23 cellular contexts compared by ENCODE assay signal in genomic region chr12:90010089-90010488, GRCh38.
A peak's percentile ranks its signal among the peaks of the same experiment; 100 is the strongest.
DNase-seq lines count a peak whose midpoint lies in the region; ATAC-seq, FAIRE-seq and TF ChIP-seq lines count a peak whose summit lies in the region.
"Had no signal": no experiment of that assay in that cellular context is flagged by ENCODE, and none has a peak within 500 bp of the region (broad histone marks: within the 10 kb centered on the region; RNA-seq: fewer than 3 reads in every experiment).

No MANE protein-coding gene starts in this region.

- no peaks in the 10 kb centered on the region for H3K36me3 ChIP-seq in BJ (ENCODE audit: control insufficient read depth, insufficient read depth, low read length)
- no peaks in the 10 kb centered on the region for H3K36me3 ChIP-seq in HEK293 (ENCODE audit: control insufficient read depth in 2 of 2, insufficient read depth in 1 of 2, low read length in 2 of 2)
- H3K36me3 ChIP-seq: BE2C, cardiac muscle cell, transverse colon had no signal

- no peaks in the 10 kb centered on the region for H3K27me3 ChIP-seq in BJ (ENCODE audit: control insufficient read depth, insufficient read depth, low read length)
- H3K27me3 ChIP-seq: BE2C, cardiac muscle cell, transverse colon had no signal

- in situ Hi-C loops in astrocyte of the cerebellum (cut with HindIII; ENCODE audit: low sequenced_read_pairs) = no loop called here

- FAIRE-seq in H54 (lab: Jason Lieb, UNC) = no peak
- FAIRE-seq: endometrium, GM12878, GM19239, kidney had no signal

- POLR2A ChIA-PET in BJ (lab: Charles Lee) = no interaction called here
- POLR2A ChIA-PET in HEK293 (lab: Yijun Ruan, JAX) = no interaction called here

- H3K9me3 ChIP-seq in HEK293 (ENCODE audit: control insufficient read depth, insufficient read depth, low read depth, low read length) = no peaks in the 10 kb centered on the region
- H3K9me3 ChIP-seq: BE2C, transverse colon had no signal

- CTCF ChIA-PET in BJ (lab: Yijun Ruan, JAX) = interaction anchor here (0.6 to 1.2 kb wide), 5 partner anchors 9 to 886 kb away, joined by 3 to 5 read pairs (median 3); no protein-coding TSS in a partner anchor
- CTCF ChIA-PET in HEK293 (lab: Yijun Ruan, JAX) = interaction anchor here (0.5 to 1.3 kb wide), 6 partner anchors 10 to 1293 kb away, joined by 3 to 5 read pairs (median 3); no protein-coding TSS in a partner anchor

- no peak overlapping the region for H3K27ac ChIP-seq in HEK293 (ENCODE audit: extremely low read depth, low read depth, low read length)
- H3K27ac ChIP-seq: cardiac muscle cell, transverse colon had no signal

- no peak for TF ChIP-seq POLR2A in H54 (IDR thresholded peaks at IDR 0.05; ENCODE audit: low read depth, low read length)

- ATAC-seq in GM18520 (IDR thresholded peaks at IDR 0.05; ENCODE audit: unreplicated experiment) = no peak
- ATAC-seq: GM12878 had no signal

- no peaks in the 10 kb centered on the region for H3K4me1 ChIP-seq in HEK293 (ENCODE audit: control insufficient read depth, insufficient read depth, low read length)
- H3K4me1 ChIP-seq: transverse colon had no signal

- DNase-seq in BJ (ENCODE audit: low read depth) (no peak), astrocyte of the cerebellum (ENCODE audit: low read depth) (peak; percentile 8), kidney glomerular epithelial cell (lab: John Stamatoyannopoulos, UW) (peak; percentile 6), H54 (ENCODE audit: insufficient read length, low spot score) (no peak), AG08395 (ENCODE audit: low spot score) (no peak), NCI-H526 treated with DMSO at 0.1 percent for 48 hours (lab: John Stamatoyannopoulos, UW) (no peak)
- DNase-seq: activated CD8-positive, alpha-beta memory T cell treated with anti-CD3 and anti-CD28 coated beads for 24 hours; activated gamma-delta T cell; BE2C; Karpas-422; kidney; NCI-H1930; NCI-H774; retina; SHP77; stimulated activated CD4-positive, alpha-beta T cell treated with anti-CD3 and anti-CD28 coated beads, Interleukin-2, amount 100 ng/mL, for 48 hours; transverse colon had no signal

- TF ChIP-seq CTCF in BJ (IDR thresholded peaks at IDR 0.05; ENCODE audit: insufficient read depth, low read depth, low read length) (peak; percentile 33), HEK293 (tag by site-specific recombination; IDR thresholded peaks at IDR 0.05) (no peak), astrocyte of the cerebellum (IDR thresholded peaks at IDR 0.05; ENCODE audit: low read depth, low read length, missing control alignments) (peak; percentile 52)

- H3K4me3 ChIP-seq in BJ (ENCODE audit: low read depth, low read length) = no peak overlapping the region
- no peak overlapping the region for H3K4me3 ChIP-seq in HEK293 (ENCODE audit: low read depth, low read length)
- no peak overlapping the region for H3K4me3 ChIP-seq in astrocyte of the cerebellum (ENCODE audit: low read depth, low read length)
- H3K4me3 ChIP-seq: cardiac muscle cell, GM12878, transverse colon had no signal

TF ChIP-seq in HEK293, 187 proteins besides CTCF, POLR2A, EP300 and RAD21:
- TF ChIP-seq ZSCAN23 (tag by site-specific recombination; IDR thresholded peaks at IDR 0.05) (no peak), ZNF488 (tag by site-specific recombination; IDR thresholded peaks at IDR 0.05) (no peak), ZNF10 (tag by site-specific recombination; IDR thresholded peaks at IDR 0.05) (0 out of 2 replicates have a peak, but pooled peaks have one; percentile 35), PRDM10 (tag by site-specific recombination; IDR thresholded peaks at IDR 0.05) (0 out of 2 replicates have a peak, but pooled peaks have one; percentile 20), ZBTB7A (tag by site-specific recombination; IDR thresholded peaks at IDR 0.05; ENCODE audit: low read depth) (no peak), MEIS1 (CRISPR knock-in tag; IDR thresholded peaks at IDR 0.05; ENCODE audit: borderline replicate concordance) (no peak)
TF ChIP-seq in HEK293: peak in this region for 2.

Comparison
In these comparisons a context has a peak if more than half of its experiments do, and no peak if none do; other contexts are left out.
1. DNase-seq: peak in astrocyte of the cerebellum (single experiment) and kidney glomerular epithelial cell (single experiment); none in BJ (single experiment), H54 (single experiment), AG08395 (single experiment) and NCI-H526 treated with DMSO at 0.1 percent for 48 hours (single experiment).